In the genomic region with DNA sequence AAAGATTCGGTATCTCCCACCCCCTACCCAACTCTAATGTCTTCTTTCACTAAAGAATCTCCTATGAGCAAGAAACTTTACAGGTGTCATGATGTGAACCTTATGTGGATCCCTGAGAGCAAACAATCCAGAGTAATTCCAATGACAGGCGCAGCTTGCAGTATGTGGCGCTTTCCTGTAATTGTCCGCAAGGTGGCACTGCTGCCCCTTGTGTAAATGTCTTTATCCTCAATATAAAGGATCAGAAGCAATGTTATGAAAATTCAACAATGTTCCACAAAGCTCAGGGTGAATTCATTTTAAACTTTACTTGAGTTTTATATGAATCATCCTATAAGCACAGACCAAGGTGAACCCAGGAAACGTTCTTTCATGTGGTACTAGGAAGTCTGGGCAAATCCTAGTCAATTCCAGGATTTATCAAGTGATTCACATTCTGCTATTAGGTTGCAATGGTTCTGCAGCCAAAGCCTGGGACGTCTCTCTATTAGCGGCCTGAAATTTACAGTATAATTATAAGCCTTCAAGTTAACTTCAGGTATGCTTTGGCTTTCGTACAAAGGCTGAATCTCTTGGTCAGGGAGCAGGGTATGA, we compare ENCODE assay signal across 8 cellular contexts.
DNase-seq lines count a peak whose midpoint lies in the region; ATAC-seq and TF ChIP-seq lines count a peak whose summit lies in the region.

No MANE protein-coding gene starts in this region.

- no peaks in the 10 kb centered on the region for H3K4me1 ChIP-seq in effector memory CD4-positive, alpha-beta T cell (ENCODE audit: control insufficient read depth, insufficient read depth, low read length, poor library complexity, severe bottlenecking)

- peaks cover 20% of the 10 kb centered on the region for H3K27me3 Mint-ChIP-seq in activated CD8-positive, alpha-beta T cell treated with anti-CD3 and anti-CD28 coated beads for 36 hours

- intact Hi-C loops in activated CD8-positive, alpha-beta T cell treated with anti-CD3 and anti-CD28 coated beads for 36 hours (cut with micrococcal nuclease) = loop anchor here (2.0 kb wide), 2 partner anchors 303 to 465 kb away; no protein-coding TSS in a partner anchor

- H3K9me3 ChIP-seq in effector memory CD4-positive, alpha-beta T cell (ENCODE audit: control insufficient read depth, low read length) = no peaks in the 10 kb centered on the region

- no peaks in the 10 kb centered on the region for H3K36me3 ChIP-seq in effector memory CD4-positive, alpha-beta T cell (ENCODE audit: control insufficient read depth, insufficient read depth, low read length)

- no peak overlapping the region for H3K27ac ChIP-seq in effector memory CD4-positive, alpha-beta T cell (ENCODE audit: insufficient read depth, low read length, poor library complexity, severe bottlenecking)

- CTCF ChIA-PET in activated CD8-positive, alpha-beta T cell treated with anti-CD3 and anti-CD28 coated beads for 36 hours (lab: Charles Lee) = interaction anchor here (0.6 to 10.8 kb wide), 44 partner anchors 9 to 492 kb away, joined by 3 to 161 read pairs (median 5); partner anchors contain the start of genes C9orf40 and CARNMT1

- no peaks in the 10 kb centered on the region for H3K27me3 ChIP-seq in effector memory CD4-positive, alpha-beta T cell (replicated peaks; ENCODE audit: control insufficient read depth, insufficient read depth, low read length, poor library complexity, severe bottlenecking)

- H3K36me3 Mint-ChIP-seq in activated CD8-positive, alpha-beta T cell treated with anti-CD3 and anti-CD28 coated beads for 36 hours (ENCODE audit: low read depth) = no peaks in the 10 kb centered on the region

- no peaks in the 10 kb centered on the region for H3K9me3 Mint-ChIP-seq in activated CD8-positive, alpha-beta T cell treated with anti-CD3 and anti-CD28 coated beads for 36 hours

- no peak overlapping the region for H3K4me3 Mint-ChIP-seq in activated CD8-positive, alpha-beta T cell treated with anti-CD3 and anti-CD28 coated beads for 36 hours

- peaks cover 11% of the 10 kb centered on the region for H3K4me1 Mint-ChIP-seq in activated CD8-positive, alpha-beta T cell treated with anti-CD3 and anti-CD28 coated beads for 36 hours (ENCODE audit: low read depth)

- POLR2A ChIA-PET in activated CD8-positive, alpha-beta T cell treated with anti-CD3 and anti-CD28 coated beads for 36 hours (lab: Charles Lee) = interaction anchor here (1.0 kb wide), 1 partner anchor 312 kb away, joined by 4 read pairs; no protein-coding TSS in a partner anchor

- H3K27ac Mint-ChIP-seq in activated CD8-positive, alpha-beta T cell treated with anti-CD3 and anti-CD28 coated beads for 36 hours = no peak overlapping the region

- ATAC-seq in HG03342 (IDR thresholded peaks at IDR 0.05; ENCODE audit: unreplicated experiment) = peak; percentile 53
- ATAC-seq in activated CD8-positive, alpha-beta T cell treated with anti-CD3 and anti-CD28 coated beads for 36 hours = peak; percentile 77

- no peak overlapping the region for H3K4me3 ChIP-seq in effector memory CD4-positive, alpha-beta T cell (ENCODE audit: insufficient read depth, low read depth, low read length, poor library complexity, severe bottlenecking)

- peak; percentile 90 for TF ChIP-seq CTCF in activated CD8-positive, alpha-beta T cell treated with anti-CD3 and anti-CD28 coated beads for 36 hours (IDR thresholded peaks at IDR 0.05)

- DNase-seq in SKM-1 (lab: John Stamatoyannopoulos, UW; ENCODE audit: unreplicated experiment) (peak; percentile 5), SKM-1 treated with dmso at 0.1 percent for 144 hours (lab: John Stamatoyannopoulos, UW; ENCODE audit: unreplicated experiment) (no peak), NCI-H510A treated with DMSO at 0.1 percent for 48 hours (lab: John Stamatoyannopoulos, UW) (peak; percentile 74), lung microvascular endothelial cell (ENCODE audit: low read depth in 2 of 2) (peak; percentile 77 to 88)
- DNase-seq in activated CD8-positive, alpha-beta T cell treated with anti-CD3 and anti-CD28 coated beads for 36 hours = peak; percentile 86
- DNase-seq in effector memory CD4-positive, alpha-beta T cell = peak; percentile 39 to 57 (median 41)
- peak; percentile 31 for DNase-seq in stimulated activated CD8-positive, alpha-beta memory T cell treated with anti-CD3 and anti-CD28 coated beads, Interleukin-15, amount 100 ng/mL, for 24 hours (ENCODE audit: low read depth)
